ENCODE assay signal across 9 cellular contexts in the genomic region with DNA sequence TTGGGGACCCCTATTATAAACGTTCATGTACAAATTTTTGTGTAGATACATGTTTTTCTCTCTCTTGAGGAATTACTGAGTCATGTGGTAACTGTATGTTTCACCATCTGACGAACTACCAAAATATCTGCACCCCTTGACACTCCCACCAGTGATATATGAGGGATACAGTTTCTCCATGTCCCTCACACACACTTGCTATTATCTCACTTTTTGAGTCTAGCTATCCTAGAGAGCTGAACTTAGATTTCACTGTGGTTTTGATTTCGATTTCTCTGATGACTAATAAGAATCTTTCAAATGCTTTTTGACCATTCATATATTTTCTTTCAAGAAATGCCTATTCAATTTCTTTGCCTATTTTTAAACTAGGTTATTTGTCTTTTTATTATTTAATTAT.
DNase-seq lines count a peak whose midpoint lies in the region; ATAC-seq and FAIRE-seq lines count a peak whose summit lies in the region.
"Had no signal": no experiment of that assay in that cellular context is flagged by ENCODE, and none has a peak within 500 bp of the region (broad histone marks: within the 10 kb centered on the region; RNA-seq: fewer than 3 reads in every experiment).

No MANE protein-coding gene starts in this region.

- DNase-seq in HTR-8/SVneo (ENCODE audit: insufficient read length, low spot score) (no peak), fibroblast of gingiva (ENCODE audit: low read depth) (peak; percentile 7), SK-N-DZ (ENCODE audit: low spot score) (no peak), inferior parietal cortex (ENCODE audit: extremely low spot score) (no peak), NCI-H446 (lab: John Stamatoyannopoulos, UW) (no peak), HuH-7 (ENCODE audit: low spot score) (no peak)

- ATAC-seq in GM18858 (IDR thresholded peaks at IDR 0.05; ENCODE audit: unreplicated experiment): peak; percentile 75
- peak; percentile 75 for ATAC-seq in HG02571 (IDR thresholded peaks at IDR 0.05; ENCODE audit: unreplicated experiment)
- ATAC-seq: gastroesophageal sphincter had no signal

- peak; percentile 78 for FAIRE-seq in HTR-8/SVneo (lab: Jason Lieb, UNC)
